Comparison of ENCODE assay signal across 21 cellular contexts in genomic region chr20:59661141-59661540, GRCh38. TPM values are rescaled to one million over a fixed set of nuclear protein-coding genes. Genes with fewer than 3 reads are reported as not detected.
DNase-seq lines count a peak whose midpoint lies in the region; ATAC-seq and TF ChIP-seq lines count a peak whose summit lies in the region.
"Had no signal": no experiment of that assay in that cellular context is flagged by ENCODE, and none has a peak within 500 bp of the region (broad histone marks: within the 10 kb centered on the region; RNA-seq: fewer than 3 reads in every experiment).

No MANE protein-coding gene starts in this region.

- WGBS in lung, 2 donors = 48 to 56% methylated on average over 8 of the region's 8 CpGs

- peak; percentile 13 for DNase-seq in activated CD8-positive, alpha-beta memory T cell treated with anti-CD3 and anti-CD28 coated beads for 24 hours
- no peak for DNase-seq in activated CD8-positive, alpha-beta memory T cell treated with anti-CD3 and anti-CD28 coated beads, Interleukin-2, amount 50 U/mL, for 48 hours
- DNase-seq in coronary artery (ENCODE audit: low spot score) (peak; percentile 57), lung (ENCODE audit: low spot score) (peak; percentile 9), T-helper 2 cell (no peak), hypothalamus (lab: John Stamatoyannopoulos, UW) (no peak)
- no peak for DNase-seq in activated T-cell treated with anti-CD3 and anti-CD28 coated beads, Interleukin-2, amount 50 U/mL, for 48 hours
- DNase-seq: CD4-positive, alpha-beta T cell; KBM-7; MG63; NCI-H1105 treated with DMSO at 0.1 percent for 48 hours; NCI-H146; NCI-H2029; NCI-H446; NCI-H524 treated with DMSO at 0.1 percent for 48 hours; NCI-H774; RPMI8226; SHP77 had no signal

- no peak for ATAC-seq in lung (ENCODE audit: insufficient read depth, low FRiP score)
- ATAC-seq: HCT116 had no signal

- peaks cover 5 to 10% of the 10 kb centered on the region in 2 donors for H3K9me3 ChIP-seq in lung (ENCODE audit: control insufficient read depth in 2 of 2, insufficient read depth in 1 of 2, low read length in 1 of 2)

- H3K27ac ChIP-seq in coronary artery (no peak overlapping the region), lung (ENCODE audit: low read depth in 1 of 2, low read length in 1 of 2) (no peak overlapping the region)
- H3K27ac ChIP-seq: 22Rv1 had no signal

- peaks cover 5% of the 10 kb centered on the region for H3K27me3 ChIP-seq in lung (ENCODE audit: control insufficient read depth, insufficient read depth)
- H3K27me3 ChIP-seq: MG63 had no signal

- H3K4me1 ChIP-seq in lung (ENCODE audit: control insufficient read depth in 2 of 2, insufficient read depth in 2 of 2, low read length in 2 of 2) = no peaks in the 10 kb centered on the region

- H3K4me3 ChIP-seq in coronary artery (no peak overlapping the region), lung (no peak overlapping the region)
- H3K4me3 ChIP-seq: MG63 had no signal

- TF ChIP-seq CTCF in coronary artery (IDR thresholded peaks at IDR 0.05) (no peak), lung (IDR thresholded peaks at IDR 0.05; ENCODE audit: control extremely low read depth, extremely low read depth) (no peak)

- H3K36me3 ChIP-seq in lung (ENCODE audit: control insufficient read depth in 2 of 2, insufficient read depth in 2 of 2, low read length in 2 of 2) = no peaks in the 10 kb centered on the region
- H3K36me3 ChIP-seq: MG63 had no signal

RNA-seq across cellular contexts. Expression of gene PHACTR3, which starts 56.8 kb away (rescaled TPM):
- total RNA-seq in lung = 10 to 100 TPM in 1 of 2 donors, 1 to 10 TPM in 1; 3.8 to 12.0 TPM
- 1 to 10 TPM; 5.3 to 6.6 TPM for polyA plus RNA-seq in lung
- total RNA-seq: CD4-positive, alpha-beta T cell had no signal
- polyA plus RNA-seq: BJ had no signal

Comparison
In these comparisons a context has a peak if more than half of its experiments do, and no peak if none do; other contexts are left out.
1. DNase-seq: peak in activated CD8-positive, alpha-beta memory T cell treated with anti-CD3 and anti-CD28 coated beads for 24 hours (single experiment), coronary artery (single experiment) and lung (single experiment); none in activated CD8-positive, alpha-beta memory T cell treated with anti-CD3 and anti-CD28 coated beads, Interleukin-2, amount 50 U/mL, for 48 hours (single experiment), activated T-cell treated with anti-CD3 and anti-CD28 coated beads, Interleukin-2, amount 50 U/mL, for 48 hours (0 of 2), T-helper 2 cell (0 of 5) and hypothalamus (0 of 51).